In the genomic region with DNA sequence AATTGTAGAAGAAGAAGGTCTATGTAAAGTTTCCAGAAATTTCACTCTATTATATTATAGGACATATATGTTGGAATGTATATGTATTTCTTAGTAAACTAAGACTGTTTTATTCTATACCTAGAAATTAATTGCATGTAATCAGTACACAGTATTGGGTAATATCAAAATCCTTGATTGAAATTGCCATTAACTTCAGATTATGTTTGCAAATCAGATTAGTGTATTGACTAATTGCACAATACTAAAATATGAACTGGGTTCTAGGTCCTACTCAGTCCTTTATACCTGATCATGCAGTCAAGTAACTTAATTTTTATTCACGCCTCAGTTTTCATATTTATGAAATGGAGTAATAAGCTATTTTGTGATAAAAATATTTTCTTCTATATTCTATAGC, we compare ENCODE assay signal across 5 cellular contexts.
"Had no signal": no experiment of that assay in that cellular context is flagged by ENCODE, and none has a peak within 500 bp of the region (broad histone marks: within the 10 kb centered on the region; RNA-seq: fewer than 3 reads in every experiment).

No MANE protein-coding gene starts in this region.

- DNase-seq: KBM-7, KG1 had no signal

- H3K4me2 ChIP-seq: KMS-11 had no signal

- H3K9ac ChIP-seq: KMS-11 had no signal

- FAIRE-seq: HTR-8/SVneo had no signal

- H3K27ac ChIP-seq: HL-60, KMS-11 had no signal
